ENCODE assay signal across 1 cellular context in the genomic region with DNA sequence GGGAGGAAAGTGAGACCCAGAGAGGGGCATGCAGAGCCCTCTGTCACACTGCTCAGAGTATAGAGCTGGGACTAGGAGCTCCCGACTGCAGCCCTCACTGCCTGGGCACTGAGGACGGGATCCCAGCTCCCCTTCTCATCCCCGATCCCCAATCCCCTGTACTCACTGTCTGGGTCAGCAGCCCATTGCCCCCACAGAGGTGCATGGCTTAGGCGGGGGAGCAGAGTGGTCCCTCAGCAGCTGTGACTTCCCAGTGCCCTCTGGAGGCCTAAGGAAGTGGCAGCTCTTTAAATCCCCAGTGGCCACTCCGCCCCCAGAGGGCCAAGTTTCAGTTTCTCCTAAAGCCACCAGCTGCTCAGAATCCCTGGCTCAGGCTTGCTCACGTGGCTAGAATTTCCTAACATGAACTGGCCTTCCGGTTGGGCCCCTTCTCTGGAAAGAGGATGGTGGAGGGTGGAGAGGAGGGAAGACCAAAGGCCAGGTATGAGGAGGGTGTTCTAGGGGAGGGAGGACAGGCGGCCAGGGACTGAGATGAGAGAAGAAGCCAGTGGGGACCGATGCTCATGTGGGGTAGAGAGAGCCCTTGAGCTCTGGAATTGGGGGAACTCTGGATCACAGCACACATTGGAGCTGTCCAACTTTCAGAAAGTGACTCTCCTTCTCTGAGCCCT.
A peak's percentile ranks its signal among the peaks of the same experiment; 100 is the strongest.
TF ChIP-seq lines count a peak whose summit lies in the region.

A gene with protein sequence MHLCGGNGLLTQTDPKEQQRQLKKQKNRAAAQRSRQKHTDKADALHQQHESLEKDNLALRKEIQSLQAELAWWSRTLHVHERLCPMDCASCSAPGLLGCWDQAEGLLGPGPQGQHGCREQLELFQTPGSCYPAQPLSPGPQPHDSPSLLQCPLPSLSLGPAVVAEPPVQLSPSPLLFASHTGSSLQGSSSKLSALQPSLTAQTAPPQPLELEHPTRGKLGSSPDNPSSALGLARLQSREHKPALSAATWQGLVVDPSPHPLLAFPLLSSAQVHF (minus strand): TSS at position 262 of the 671 bp plus-strand sequence. CDS start 57 bp downstream, at position 205.

TF ChIP-seq in HepG2, 621 proteins besides CTCF, POLR2A, EP300 and RAD21 (continued from another document and continues in another):
- peak; percentile 62 for TF ChIP-seq MNT (IDR thresholded peaks at IDR 0.05)
- TF ChIP-seq ZFY (CRISPR knock-in tag; IDR thresholded peaks at IDR 0.05) = peak; percentile 63
- peak; percentile 75; the same call in 1 of the 2 replicates for TF ChIP-seq MIER2 (CRISPR knock-in tag; IDR thresholded peaks at IDR 0.05)
- no peak for TF ChIP-seq PCBP2 (optimal IDR thresholded peaks at IDR 0.05; ENCODE audit: low read depth, low read length, poor library complexity, severe bottlenecking)
- TF ChIP-seq IKZF5 (CRISPR knock-in tag; IDR thresholded peaks at IDR 0.05) = peak; percentile 72
- TF ChIP-seq KIAA2018 (CRISPR knock-in tag; IDR thresholded peaks at IDR 0.05; ENCODE audit: borderline replicate concordance) = no peak
- TF ChIP-seq, protein P1, sequence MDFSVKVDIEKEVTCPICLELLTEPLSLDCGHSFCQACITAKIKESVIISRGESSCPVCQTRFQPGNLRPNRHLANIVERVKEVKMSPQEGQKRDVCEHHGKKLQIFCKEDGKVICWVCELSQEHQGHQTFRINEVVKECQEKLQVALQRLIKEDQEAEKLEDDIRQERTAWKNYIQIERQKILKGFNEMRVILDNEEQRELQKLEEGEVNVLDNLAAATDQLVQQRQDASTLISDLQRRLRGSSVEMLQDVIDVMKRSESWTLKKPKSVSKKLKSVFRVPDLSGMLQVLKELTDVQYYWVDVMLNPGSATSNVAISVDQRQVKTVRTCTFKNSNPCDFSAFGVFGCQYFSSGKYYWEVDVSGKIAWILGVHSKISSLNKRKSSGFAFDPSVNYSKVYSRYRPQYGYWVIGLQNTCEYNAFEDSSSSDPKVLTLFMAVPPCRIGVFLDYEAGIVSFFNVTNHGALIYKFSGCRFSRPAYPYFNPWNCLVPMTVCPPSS (IDR thresholded peaks at IDR 0.05) = no peak
- TF ChIP-seq RBFOX2 (IDR thresholded peaks at IDR 0.05; ENCODE audit: low read depth, low read length) = no peak
- TF ChIP-seq, protein P2, sequence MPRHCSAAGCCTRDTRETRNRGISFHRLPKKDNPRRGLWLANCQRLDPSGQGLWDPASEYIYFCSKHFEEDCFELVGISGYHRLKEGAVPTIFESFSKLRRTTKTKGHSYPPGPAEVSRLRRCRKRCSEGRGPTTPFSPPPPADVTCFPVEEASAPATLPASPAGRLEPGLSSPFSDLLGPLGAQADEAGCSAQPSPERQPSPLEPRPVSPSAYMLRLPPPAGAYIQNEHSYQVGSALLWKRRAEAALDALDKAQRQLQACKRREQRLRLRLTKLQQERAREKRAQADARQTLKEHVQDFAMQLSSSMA (CRISPR knock-in tag; IDR thresholded peaks at IDR 0.05) = 0 out of 2 replicates have a peak, but pooled peaks have one; percentile 56
- no peak for TF ChIP-seq ZNF414 (CRISPR knock-in tag; IDR thresholded peaks at IDR 0.05)
- no peak for TF ChIP-seq HMGA1 (CRISPR knock-in tag; conservative IDR thresholded peaks at IDR 0.05)
- no peak for TF ChIP-seq SMARCE1 (IDR thresholded peaks at IDR 0.05; ENCODE audit: borderline replicate concordance)
- no peak for TF ChIP-seq ZNF10 (CRISPR knock-in tag; IDR thresholded peaks at IDR 0.05; ENCODE audit: borderline replicate concordance, low read depth)
- TF ChIP-seq, protein P3, sequence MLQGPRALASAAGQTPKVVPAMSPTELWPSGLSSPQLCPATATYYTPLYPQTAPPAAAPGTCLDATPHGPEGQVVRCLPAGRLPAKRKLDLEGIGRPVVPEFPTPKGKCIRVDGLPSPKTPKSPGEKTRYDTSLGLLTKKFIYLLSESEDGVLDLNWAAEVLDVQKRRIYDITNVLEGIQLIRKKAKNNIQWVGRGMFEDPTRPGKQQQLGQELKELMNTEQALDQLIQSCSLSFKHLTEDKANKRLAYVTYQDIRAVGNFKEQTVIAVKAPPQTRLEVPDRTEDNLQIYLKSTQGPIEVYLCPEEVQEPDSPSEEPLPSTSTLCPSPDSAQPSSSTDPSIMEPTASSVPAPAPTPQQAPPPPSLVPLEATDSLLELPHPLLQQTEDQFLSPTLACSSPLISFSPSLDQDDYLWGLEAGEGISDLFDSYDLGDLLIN (CRISPR knock-in tag; IDR thresholded peaks at IDR 0.05; ENCODE audit: borderline replicate concordance) = no peak
- TF ChIP-seq, protein P4, sequence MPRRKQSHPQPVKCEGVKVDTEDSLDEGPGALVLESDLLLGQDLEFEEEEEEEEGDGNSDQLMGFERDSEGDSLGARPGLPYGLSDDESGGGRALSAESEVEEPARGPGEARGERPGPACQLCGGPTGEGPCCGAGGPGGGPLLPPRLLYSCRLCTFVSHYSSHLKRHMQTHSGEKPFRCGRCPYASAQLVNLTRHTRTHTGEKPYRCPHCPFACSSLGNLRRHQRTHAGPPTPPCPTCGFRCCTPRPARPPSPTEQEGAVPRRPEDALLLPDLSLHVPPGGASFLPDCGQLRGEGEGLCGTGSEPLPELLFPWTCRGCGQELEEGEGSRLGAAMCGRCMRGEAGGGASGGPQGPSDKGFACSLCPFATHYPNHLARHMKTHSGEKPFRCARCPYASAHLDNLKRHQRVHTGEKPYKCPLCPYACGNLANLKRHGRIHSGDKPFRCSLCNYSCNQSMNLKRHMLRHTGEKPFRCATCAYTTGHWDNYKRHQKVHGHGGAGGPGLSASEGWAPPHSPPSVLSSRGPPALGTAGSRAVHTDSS (CRISPR knock-in tag; conservative IDR thresholded peaks at IDR 0.05) = no peak
- TF ChIP-seq ZNF619 (CRISPR knock-in tag; IDR thresholded peaks at IDR 0.05) = no peak
- TF ChIP-seq JUND (CRISPR knock-in tag; IDR thresholded peaks at IDR 0.05) = 0 out of 2 replicates have a peak, but pooled peaks have one; percentile 11
- no peak for TF ChIP-seq ZFAT (CRISPR knock-in tag; conservative IDR thresholded peaks at IDR 0.05)
- no peak for TF ChIP-seq NR1H2 (CRISPR knock-in tag; IDR thresholded peaks at IDR 0.05; ENCODE audit: borderline replicate concordance, low read depth)
- no peak for TF ChIP-seq ZNF235 (CRISPR knock-in tag; IDR thresholded peaks at IDR 0.05; ENCODE audit: borderline replicate concordance)
- TF ChIP-seq ZKSCAN5 (CRISPR knock-in tag; IDR thresholded peaks at IDR 0.05) = no peak
- TF ChIP-seq CBX5 (CRISPR knock-in tag; IDR thresholded peaks at IDR 0.05; ENCODE audit: borderline replicate concordance) = peak; percentile 65; the same call in 1 of the 2 replicates
- TF ChIP-seq, protein P5, sequence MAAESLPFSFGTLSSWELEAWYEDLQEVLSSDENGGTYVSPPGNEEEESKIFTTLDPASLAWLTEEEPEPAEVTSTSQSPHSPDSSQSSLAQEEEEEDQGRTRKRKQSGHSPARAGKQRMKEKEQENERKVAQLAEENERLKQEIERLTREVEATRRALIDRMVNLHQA (CRISPR knock-in tag; IDR thresholded peaks at IDR 0.05) = no peak
- 0 out of 2 replicates have a peak, but pooled peaks have one; percentile 51 for TF ChIP-seq ZNF567 (CRISPR knock-in tag; IDR thresholded peaks at IDR 0.05; ENCODE audit: borderline replicate concordance)
- no peak for TF ChIP-seq ZNF326 (CRISPR knock-in tag; IDR thresholded peaks at IDR 0.05; ENCODE audit: borderline replicate concordance)
- TF ChIP-seq, protein P6, sequence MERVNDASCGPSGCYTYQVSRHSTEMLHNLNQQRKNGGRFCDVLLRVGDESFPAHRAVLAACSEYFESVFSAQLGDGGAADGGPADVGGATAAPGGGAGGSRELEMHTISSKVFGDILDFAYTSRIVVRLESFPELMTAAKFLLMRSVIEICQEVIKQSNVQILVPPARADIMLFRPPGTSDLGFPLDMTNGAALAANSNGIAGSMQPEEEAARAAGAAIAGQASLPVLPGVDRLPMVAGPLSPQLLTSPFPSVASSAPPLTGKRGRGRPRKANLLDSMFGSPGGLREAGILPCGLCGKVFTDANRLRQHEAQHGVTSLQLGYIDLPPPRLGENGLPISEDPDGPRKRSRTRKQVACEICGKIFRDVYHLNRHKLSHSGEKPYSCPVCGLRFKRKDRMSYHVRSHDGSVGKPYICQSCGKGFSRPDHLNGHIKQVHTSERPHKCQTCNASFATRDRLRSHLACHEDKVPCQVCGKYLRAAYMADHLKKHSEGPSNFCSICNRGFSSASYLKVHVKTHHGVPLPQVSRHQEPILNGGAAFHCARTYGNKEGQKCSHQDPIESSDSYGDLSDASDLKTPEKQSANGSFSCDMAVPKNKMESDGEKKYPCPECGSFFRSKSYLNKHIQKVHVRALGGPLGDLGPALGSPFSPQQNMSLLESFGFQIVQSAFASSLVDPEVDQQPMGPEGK (CRISPR knock-in tag; IDR thresholded peaks at IDR 0.05) = peak; percentile 84
